Comparison of ENCODE assay signal across 16 cellular contexts in genomic region chr5:21862986-21863385, GRCh38.
"Had no signal": no experiment of that assay in that cellular context is flagged by ENCODE, and none has a peak within 500 bp of the region (broad histone marks: within the 10 kb centered on the region; RNA-seq: fewer than 3 reads in every experiment).

No MANE protein-coding gene starts in this region.

- H3K27me3 Mint-ChIP-seq: activated CD4-positive, alpha-beta T cell treated with anti-CD3 and anti-CD28 coated beads, Interleukin-2, amount 10 ng/mL, durations not matched to agents 24 days and 14 days; activated naive CD8-positive, alpha-beta T cell treated with anti-CD3 and anti-CD28 coated beads, Interleukin-2, amount 10 ng/mL, durations not matched to agents 7 days and 5 days; stimulated activated memory B cell treated with anti-CD40 and anti-IgM and Interleukin-4, amounts not matched to agents 10 μg/mL and 1 μg/mL and 100 μg/mL, for 72 hours had no signal

- H3K36me3 ChIP-seq: brain microvascular endothelial cell, esophagus muscularis mucosa, thyroid gland had no signal

- H3K36me3 Mint-ChIP-seq: activated naive CD8-positive, alpha-beta T cell treated with anti-CD3 and anti-CD28 coated beads, Interleukin-2, amount 10 ng/mL, durations not matched to agents 7 days and 5 days; natural killer cell; stimulated activated memory B cell treated with anti-CD40 and anti-IgM and Interleukin-4, amounts not matched to agents 10 μg/mL and 1 μg/mL and 100 μg/mL, for 72 hours had no signal

- H3K4me3 Mint-ChIP-seq: activated CD4-positive, alpha-beta T cell treated with anti-CD3 and anti-CD28 coated beads, Interleukin-2, amount 10 ng/mL, durations not matched to agents 24 days and 14 days; activated CD8-positive, alpha-beta T cell treated with anti-CD3 and anti-CD28 coated beads, Interleukin-2, amount 10 ng/mL, durations not matched to agents 7 days and 5 days; activated naive CD8-positive, alpha-beta T cell treated with anti-CD3 and anti-CD28 coated beads, Interleukin-2, amount 10 ng/mL, durations not matched to agents 7 days and 5 days; activated T-helper 1 cell treated with anti-CD3 and anti-CD28 coated beads, Interleukin-12 subunit alpha, Interleukin-12 subunit beta, Interleukin-2, Interleukin-4 antibody, amounts not matched to agents 30 ng/mL and 10 ng/mL and 1 ng/mL, durations not matched to agents 14 hours and 24 hours and 36 hours; natural killer cell; stimulated activated memory B cell treated with anti-CD40 and anti-IgM and Interleukin-4, amounts not matched to agents 10 μg/mL and 1 μg/mL and 100 μg/mL, for 72 hours; WTC11 had no signal

- H3K4me1 ChIP-seq: esophagus muscularis mucosa, thyroid gland had no signal

- H3K4me1 Mint-ChIP-seq: activated CD4-positive, alpha-beta T cell treated with anti-CD3 and anti-CD28 coated beads, Interleukin-2, amount 10 ng/mL, durations not matched to agents 24 days and 14 days; activated naive CD8-positive, alpha-beta T cell treated with anti-CD3 and anti-CD28 coated beads, Interleukin-2, amount 10 ng/mL, durations not matched to agents 7 days and 5 days; natural killer cell; stimulated activated memory B cell treated with anti-CD40 and anti-IgM and Interleukin-4, amounts not matched to agents 10 μg/mL and 1 μg/mL and 100 μg/mL, for 72 hours had no signal

- H3K4me3 ChIP-seq: esophagus muscularis mucosa, thyroid gland had no signal

- H3K27me3 ChIP-seq: brain microvascular endothelial cell, esophagus muscularis mucosa, thyroid gland had no signal

- ATAC-seq: activated CD8-positive, alpha-beta T cell treated with anti-CD3 and anti-CD28 coated beads, Interleukin-2, amount 10 ng/mL, durations not matched to agents 7 days and 5 days; left ventricle myocardium superior; natural killer cell; stimulated activated memory B cell treated with anti-CD40 and anti-IgM and Interleukin-4, amounts not matched to agents 10 μg/mL and 1 μg/mL and 100 μg/mL, for 72 hours; WTC11 had no signal

- H3K27ac ChIP-seq: brain microvascular endothelial cell, esophagus muscularis mucosa, thyroid gland had no signal

- H3K9me3 Mint-ChIP-seq: activated T-helper 1 cell treated with anti-CD3 and anti-CD28 coated beads, Interleukin-12 subunit alpha, Interleukin-12 subunit beta, Interleukin-2, Interleukin-4 antibody, amounts not matched to agents 30 ng/mL and 10 ng/mL and 1 ng/mL, durations not matched to agents 14 hours and 24 hours and 36 hours; stimulated activated memory B cell treated with anti-CD40 and anti-IgM and Interleukin-4, amounts not matched to agents 10 μg/mL and 1 μg/mL and 100 μg/mL, for 72 hours had no signal

- H3K27ac Mint-ChIP-seq: activated CD4-positive, alpha-beta T cell treated with anti-CD3 and anti-CD28 coated beads, Interleukin-2, amount 10 ng/mL, durations not matched to agents 24 days and 14 days; activated CD8-positive, alpha-beta T cell treated with anti-CD3 and anti-CD28 coated beads, Interleukin-2, amount 10 ng/mL, durations not matched to agents 7 days and 5 days; activated naive CD8-positive, alpha-beta T cell treated with anti-CD3 and anti-CD28 coated beads, Interleukin-2, amount 10 ng/mL, durations not matched to agents 7 days and 5 days; activated T-helper 1 cell treated with anti-CD3 and anti-CD28 coated beads, Interleukin-12 subunit alpha, Interleukin-12 subunit beta, Interleukin-2, Interleukin-4 antibody, amounts not matched to agents 30 ng/mL and 10 ng/mL and 1 ng/mL, durations not matched to agents 14 hours and 24 hours and 36 hours; natural killer cell; stimulated activated memory B cell treated with anti-CD40 and anti-IgM and Interleukin-4, amounts not matched to agents 10 μg/mL and 1 μg/mL and 100 μg/mL, for 72 hours; WTC11 had no signal

- H3K9me3 ChIP-seq: esophagus muscularis mucosa, thyroid gland had no signal

- DNase-seq: activated CD4-positive, alpha-beta T cell treated with anti-CD3 and anti-CD28 coated beads, Interleukin-2, amount 10 ng/mL, durations not matched to agents 24 days and 14 days; activated CD8-positive, alpha-beta memory T cell treated with anti-CD3 and anti-CD28 coated beads, Interleukin-2, amount 50 U/mL, for 4 hours; activated CD8-positive, alpha-beta T cell treated with anti-CD3 and anti-CD28 coated beads, Interleukin-2, amount 10 ng/mL, durations not matched to agents 7 days and 5 days; activated naive CD8-positive, alpha-beta T cell treated with anti-CD3 and anti-CD28 coated beads, Interleukin-2, amount 10 ng/mL, durations not matched to agents 7 days and 5 days; anterior cingulate cortex; brain microvascular endothelial cell; cortex of kidney; effector CD4-positive, alpha-beta T cell; left ventricle myocardium superior; mesenchymal stem cell; natural killer cell; thyroid gland had no signal
